Comparison of ENCODE assay signal across 14 cellular contexts in the genomic region with DNA sequence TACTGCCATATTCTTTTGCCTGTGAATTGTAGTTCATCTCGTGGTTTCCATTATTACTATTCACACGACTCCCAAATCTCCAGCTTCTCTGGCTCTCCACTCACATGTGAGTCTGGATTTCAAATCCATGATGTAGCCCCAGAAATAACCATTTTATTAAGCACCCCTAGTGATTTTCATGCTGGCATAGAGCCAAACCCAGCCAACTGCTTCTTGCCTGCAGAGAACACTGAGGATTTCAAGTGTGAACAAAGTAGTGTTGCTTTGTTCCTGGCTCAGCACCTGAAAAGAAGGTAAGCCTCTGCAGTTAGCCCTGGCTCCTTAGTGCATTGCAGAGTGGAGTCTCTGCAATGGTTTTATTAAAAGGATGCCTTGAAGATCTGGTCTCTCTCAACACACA.
"Had no signal": no experiment of that assay in that cellular context is flagged by ENCODE, and none has a peak within 500 bp of the region (broad histone marks: within the 10 kb centered on the region; RNA-seq: fewer than 3 reads in every experiment).

No MANE protein-coding gene starts in this region.

- H3K4me3 Mint-ChIP-seq: activated naive CD8-positive, alpha-beta T cell treated with anti-CD3 and anti-CD28 coated beads, Interleukin-2, amount 50 U/mL, for 24 hours; activated T-helper 1 cell treated with anti-CD3 and anti-CD28 coated beads, Interleukin-12 subunit alpha, Interleukin-12 subunit beta, Interleukin-2, Interleukin-4 antibody, amounts not matched to agents 30 ng/mL and 10 ng/mL and 1 ng/mL, durations not matched to agents 14 hours and 24 hours and 36 hours; memory B cell; naive thymus-derived CD8-positive, alpha-beta T cell had no signal

- H3K9me3 ChIP-seq: neutrophil, sigmoid colon, spleen, transverse colon had no signal

- H3K27me3 ChIP-seq: neutrophil, sigmoid colon, spleen, transverse colon had no signal

- H3K27ac Mint-ChIP-seq: activated T-helper 1 cell treated with anti-CD3 and anti-CD28 coated beads, Interleukin-12 subunit alpha, Interleukin-12 subunit beta, Interleukin-2, Interleukin-4 antibody, amounts not matched to agents 30 ng/mL and 10 ng/mL and 1 ng/mL, durations not matched to agents 14 hours and 24 hours and 36 hours; memory B cell had no signal

- H3K36me3 ChIP-seq: neutrophil had no signal

- DNase-seq: activated CD4-positive, alpha-beta T cell treated with anti-CD3 and anti-CD28 coated beads for 4 hours; activated CD8-positive, alpha-beta memory T cell treated with anti-CD3 and anti-CD28 coated beads, Interleukin-2, amount 50 U/mL, for 48 hours; activated naive CD8-positive, alpha-beta T cell treated with anti-CD3 and anti-CD28 coated beads, Interleukin-2, amount 50 U/mL, for 24 hours; effector memory CD4-positive, alpha-beta T cell; left ventricle myocardium superior; naive thymus-derived CD8-positive, alpha-beta T cell; sigmoid colon; spleen; T-helper 2 cell; transverse colon had no signal

- H3K27me3 Mint-ChIP-seq: activated naive CD8-positive, alpha-beta T cell treated with anti-CD3 and anti-CD28 coated beads, Interleukin-2, amount 50 U/mL, for 24 hours; memory B cell; naive thymus-derived CD8-positive, alpha-beta T cell had no signal

- H3K4me3 ChIP-seq: sigmoid colon, spleen, transverse colon had no signal

- H3K27ac ChIP-seq: neutrophil, parathyroid adenoma, sigmoid colon, spleen, transverse colon had no signal

- H3K9me3 Mint-ChIP-seq: activated naive CD8-positive, alpha-beta T cell treated with anti-CD3 and anti-CD28 coated beads, Interleukin-2, amount 50 U/mL, for 24 hours; activated T-helper 1 cell treated with anti-CD3 and anti-CD28 coated beads, Interleukin-12 subunit alpha, Interleukin-12 subunit beta, Interleukin-2, Interleukin-4 antibody, amounts not matched to agents 30 ng/mL and 10 ng/mL and 1 ng/mL, durations not matched to agents 14 hours and 24 hours and 36 hours; memory B cell; naive thymus-derived CD8-positive, alpha-beta T cell had no signal

- H3K4me1 ChIP-seq: parathyroid adenoma, sigmoid colon, spleen, transverse colon had no signal

- ATAC-seq: activated naive CD8-positive, alpha-beta T cell treated with anti-CD3 and anti-CD28 coated beads, Interleukin-2, amount 50 U/mL, for 24 hours; left ventricle myocardium superior; naive thymus-derived CD8-positive, alpha-beta T cell had no signal
